10 cellular contexts compared by ENCODE assay signal in genomic region chr2:46749042-46749461, GRCh38. TPM values are rescaled to one million over a fixed set of nuclear protein-coding genes. Genes with fewer than 3 reads are reported as not detected.
DNase-seq lines count a peak whose midpoint lies in the region; ATAC-seq lines count a peak whose summit lies in the region.
"Had no signal": no experiment of that assay in that cellular context is flagged by ENCODE, and none has a peak within 500 bp of the region (broad histone marks: within the 10 kb centered on the region; RNA-seq: fewer than 3 reads in every experiment).

No MANE protein-coding gene starts in this region.

- peaks cover 9% of the 10 kb centered on the region for H3K4me1 Mint-ChIP-seq in activated naive CD4-positive, alpha-beta T cell treated with anti-CD3 and anti-CD28 coated beads, Interleukin-2, amount 10 ng/mL, durations not matched to agents 7 days and 5 days

- no peak overlapping the region for H3K4me3 Mint-ChIP-seq in activated naive CD4-positive, alpha-beta T cell treated with anti-CD3 and anti-CD28 coated beads, Interleukin-2, amount 10 ng/mL, durations not matched to agents 7 days and 5 days
- H3K4me3 Mint-ChIP-seq: activated naive CD4-positive, alpha-beta T cell treated with anti-CD3 and anti-CD28 coated beads, Interleukin-2, amount 50 U/mL, for 24 hours had no signal

- H3K27ac Mint-ChIP-seq in activated naive CD4-positive, alpha-beta T cell treated with anti-CD3 and anti-CD28 coated beads, Interleukin-2, amount 10 ng/mL, durations not matched to agents 7 days and 5 days = no peak overlapping the region
- H3K27ac Mint-ChIP-seq: activated naive CD4-positive, alpha-beta T cell treated with anti-CD3 and anti-CD28 coated beads, Interleukin-2, amount 50 U/mL, for 24 hours had no signal

- no peaks in the 10 kb centered on the region for H3K27me3 Mint-ChIP-seq in activated naive CD4-positive, alpha-beta T cell treated with anti-CD3 and anti-CD28 coated beads, Interleukin-2, amount 10 ng/mL, durations not matched to agents 7 days and 5 days
- H3K27me3 Mint-ChIP-seq: activated naive CD4-positive, alpha-beta T cell treated with anti-CD3 and anti-CD28 coated beads, Interleukin-2, amount 50 U/mL, for 24 hours had no signal

- CTCF ChIA-PET in activated naive CD4-positive, alpha-beta T cell treated with anti-CD3 and anti-CD28 coated beads, Interleukin-2, amount 10 ng/mL, durations not matched to agents 7 days and 5 days (lab: Charles Lee) = no interaction called here

- DNase-seq in CMK (ENCODE audit: low read depth) (peak; percentile 17), M059J (ENCODE audit: low read depth) (peak; percentile 88), dermis blood vessel endothelial cell (peak; percentile 61), lung microvascular endothelial cell (ENCODE audit: low read depth in 2 of 2) (peak; percentile 73 to 86), middle frontal gyrus (ENCODE audit: extremely low spot score, low spot score) (no peak)
- DNase-seq in activated naive CD4-positive, alpha-beta T cell treated with anti-CD3 and anti-CD28 coated beads, Interleukin-2, amount 10 ng/mL, durations not matched to agents 7 days and 5 days = no peak
- DNase-seq: Peyer's patch had no signal

- ATAC-seq in HG02571 (IDR thresholded peaks at IDR 0.05; ENCODE audit: unreplicated experiment) (no peak), GM19467 (IDR thresholded peaks at IDR 0.05; ENCODE audit: unreplicated experiment) (no peak)

- H3K36me3 Mint-ChIP-seq in activated naive CD4-positive, alpha-beta T cell treated with anti-CD3 and anti-CD28 coated beads, Interleukin-2, amount 10 ng/mL, durations not matched to agents 7 days and 5 days = peaks cover 3% of the 10 kb centered on the region

- no peaks in the 10 kb centered on the region for H3K9me3 Mint-ChIP-seq in activated naive CD4-positive, alpha-beta T cell treated with anti-CD3 and anti-CD28 coated beads, Interleukin-2, amount 10 ng/mL, durations not matched to agents 7 days and 5 days

RNA-seq across cellular contexts. Expression of gene SOCS5, which starts 50.0 kb away (rescaled TPM):
- total RNA-seq in M059J (2014; rRNA removed; shearing (Covaris generic)) = 44.8 and 57.2 TPM in 2 replicates
- total RNA-seq in dermis blood vessel endothelial cell (27.4 and 29.4 TPM in 2 replicates), lung microvascular endothelial cell (16.1 and 20.2 TPM in 2 replicates)

Comparison
In these comparisons a context has a peak if more than half of its experiments do, and no peak if none do; other contexts are left out.
1. DNase-seq: peak in CMK (single experiment), M059J (single experiment), dermis blood vessel endothelial cell (single experiment) and lung microvascular endothelial cell (2 of 2); none in activated naive CD4-positive, alpha-beta T cell treated with anti-CD3 and anti-CD28 coated beads, Interleukin-2, amount 10 ng/mL, durations not matched to agents 7 days and 5 days (single experiment) and middle frontal gyrus (single experiment).